Comparison of ENCODE assay signal across 19 cellular contexts in the genomic region with DNA sequence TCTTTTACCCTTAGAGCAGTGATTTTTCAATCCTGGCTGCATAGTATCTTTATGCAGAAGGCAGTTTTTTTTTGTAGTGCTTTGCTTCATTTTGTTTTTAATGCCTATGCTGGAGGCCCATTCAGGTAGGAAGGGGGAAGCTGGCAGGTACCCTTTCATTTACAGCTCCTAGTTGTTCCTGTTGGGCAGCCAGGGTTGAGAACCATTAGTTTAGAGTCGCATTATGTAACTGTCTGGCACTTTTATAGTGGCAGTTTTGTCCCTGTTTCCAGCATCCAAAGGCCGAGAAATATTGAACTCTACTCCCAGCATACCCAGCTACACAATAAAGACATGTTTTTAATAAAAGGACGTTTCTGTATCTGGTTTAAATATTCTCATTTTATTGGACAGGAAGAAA.
DNase-seq lines count a peak whose midpoint lies in the region; ATAC-seq and TF ChIP-seq lines count a peak whose summit lies in the region.
"Had no signal": no experiment of that assay in that cellular context is flagged by ENCODE, and none has a peak within 500 bp of the region (broad histone marks: within the 10 kb centered on the region; RNA-seq: fewer than 3 reads in every experiment).

No MANE protein-coding gene starts in this region.

- ATAC-seq in left lobe of liver (peak; percentile 74), WTC11 (no peak)
- ATAC-seq: A549 had no signal

- CTCF ChIA-PET in WTC11 (lab: Charles Lee): interaction anchor here (0.6 kb wide), 1 partner anchor 187 kb away, joined by 3 read pairs; no protein-coding TSS in a partner anchor

- H3K4me3 ChIP-seq in colonic mucosa: no peak overlapping the region
- H3K4me3 ChIP-seq: A549 had no signal

- DNase-seq in left lobe of liver (ENCODE audit: low spot score): no peak
- DNase-seq in pons (ENCODE audit: low spot score): peak; percentile 2
- DNase-seq in NK-92 treated with Interleukin-12 subunit alpha and Interleukin-12 subunit beta, amount 100 ng/mL, for 24 hours (lab: John Stamatoyannopoulos, UW): no peak
- no peak for DNase-seq in WTC11 (ENCODE audit: low spot score)
- DNase-seq in colonic mucosa: no peak
- no peak for DNase-seq in posterior vena cava (ENCODE audit: low spot score)
- DNase-seq: 8988T; ACHN; C1 segment of cervical spinal cord; Calu3; CD4-positive, alpha-beta memory T cell; COR-L47; DMS53; DMS79 treated with DMSO at 0.1 percent for 48 hours; GF-D8; H7; HCEC 1CT had no signal

- intact Hi-C loops in colonic mucosa (cut with DNase I) (no loop called here), posterior vena cava (cut with DNase I) (loop anchor here in 1 of 2 donors (5.0 kb wide), 1 partner anchor 44 kb away; no protein-coding TSS in a partner anchor)

- no peaks in the 10 kb centered on the region for H3K4me1 Mint-ChIP-seq in WTC11
- H3K4me1 Mint-ChIP-seq: CD4-positive, alpha-beta memory T cell had no signal

- H3K36me3 ChIP-seq in colonic mucosa: no peaks in the 10 kb centered on the region

- H3K9ac ChIP-seq in colonic mucosa (ENCODE audit: low read depth in 2 of 2, low read length in 2 of 2): no peak overlapping the region

- H3K27me3 Mint-ChIP-seq in WTC11 (ENCODE audit: low read depth): peaks cover 2% of the 10 kb centered on the region; the same call in 1 of the 2 replicates

- H3K36me3 Mint-ChIP-seq in WTC11: no peaks in the 10 kb centered on the region; the same call in 1 of the 2 replicates

- no peaks in the 10 kb centered on the region for H3K4me1 ChIP-seq in colonic mucosa
- H3K4me1 ChIP-seq: A549 had no signal

- POLR2A ChIA-PET in WTC11 (lab: Charles Lee): no interaction called here

- TF ChIP-seq CTCF in WTC11 (IDR thresholded peaks at IDR 0.05): no peak
- no peak for TF ChIP-seq CTCF in colonic mucosa (IDR thresholded peaks at IDR 0.05)

- H3K27me3 ChIP-seq in colonic mucosa: no peaks in the 10 kb centered on the region

- no peak overlapping the region for H3K4me3 Mint-ChIP-seq in WTC11
- H3K4me3 Mint-ChIP-seq: CD4-positive, alpha-beta memory T cell had no signal

- peak overlapping the region; percentile 77 for H3K27ac ChIP-seq in cingulate gyrus (ENCODE audit: low read depth, low read length)
- no peak overlapping the region for H3K27ac ChIP-seq in colonic mucosa
- H3K27ac ChIP-seq: A549 had no signal

- H3K9me3 ChIP-seq in colonic mucosa: no peaks in the 10 kb centered on the region

- H3K27ac Mint-ChIP-seq in WTC11: no peak overlapping the region
- H3K27ac Mint-ChIP-seq: CD4-positive, alpha-beta memory T cell had no signal

- H3K9me3 Mint-ChIP-seq in WTC11: peaks cover 43% of the 10 kb centered on the region

TF ChIP-seq in WTC11, 78 proteins besides CTCF, POLR2A, EP300 and RAD21 (continues in another document):
- TF ChIP-seq, protein P1, sequence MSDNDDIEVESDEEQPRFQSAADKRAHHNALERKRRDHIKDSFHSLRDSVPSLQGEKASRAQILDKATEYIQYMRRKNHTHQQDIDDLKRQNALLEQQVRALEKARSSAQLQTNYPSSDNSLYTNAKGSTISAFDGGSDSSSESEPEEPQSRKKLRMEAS (CRISPR knock-in tag; IDR thresholded peaks at IDR 0.05): no peak
- TF ChIP-seq NFE2L1 (CRISPR knock-in tag; IDR thresholded peaks at IDR 0.05): no peak
- no peak for TF ChIP-seq OVOL2 (CRISPR knock-in tag; IDR thresholded peaks at IDR 0.05; ENCODE audit: borderline replicate concordance)
- no peak for TF ChIP-seq FOXP1 (CRISPR knock-in tag; IDR thresholded peaks at IDR 0.05; ENCODE audit: borderline replicate concordance)
- TF ChIP-seq, protein P2, sequence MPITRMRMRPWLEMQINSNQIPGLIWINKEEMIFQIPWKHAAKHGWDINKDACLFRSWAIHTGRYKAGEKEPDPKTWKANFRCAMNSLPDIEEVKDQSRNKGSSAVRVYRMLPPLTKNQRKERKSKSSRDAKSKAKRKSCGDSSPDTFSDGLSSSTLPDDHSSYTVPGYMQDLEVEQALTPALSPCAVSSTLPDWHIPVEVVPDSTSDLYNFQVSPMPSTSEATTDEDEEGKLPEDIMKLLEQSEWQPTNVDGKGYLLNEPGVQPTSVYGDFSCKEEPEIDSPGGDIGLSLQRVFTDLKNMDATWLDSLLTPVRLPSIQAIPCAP (CRISPR knock-in tag; IDR thresholded peaks at IDR 0.05): no peak
- no peak for TF ChIP-seq ETV6 (CRISPR knock-in tag; IDR thresholded peaks at IDR 0.05)
- TF ChIP-seq, protein P3, sequence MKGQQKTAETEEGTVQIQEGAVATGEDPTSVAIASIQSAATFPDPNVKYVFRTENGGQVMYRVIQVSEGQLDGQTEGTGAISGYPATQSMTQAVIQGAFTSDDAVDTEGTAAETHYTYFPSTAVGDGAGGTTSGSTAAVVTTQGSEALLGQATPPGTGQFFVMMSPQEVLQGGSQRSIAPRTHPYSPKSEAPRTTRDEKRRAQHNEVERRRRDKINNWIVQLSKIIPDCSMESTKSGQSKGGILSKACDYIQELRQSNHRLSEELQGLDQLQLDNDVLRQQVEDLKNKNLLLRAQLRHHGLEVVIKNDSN (CRISPR knock-in tag; IDR thresholded peaks at IDR 0.05): no peak
- no peak for TF ChIP-seq GABPB1 (CRISPR knock-in tag; IDR thresholded peaks at IDR 0.05)
- TF ChIP-seq IRF2 (CRISPR knock-in tag; IDR thresholded peaks at IDR 0.05; ENCODE audit: borderline replicate concordance, low read depth): no peak
- no peak for TF ChIP-seq JUN (CRISPR knock-in tag; IDR thresholded peaks at IDR 0.05)
- TF ChIP-seq ZNF138 (CRISPR knock-in tag; conservative IDR thresholded peaks at IDR 0.05): no peak
- TF ChIP-seq, protein P4, sequence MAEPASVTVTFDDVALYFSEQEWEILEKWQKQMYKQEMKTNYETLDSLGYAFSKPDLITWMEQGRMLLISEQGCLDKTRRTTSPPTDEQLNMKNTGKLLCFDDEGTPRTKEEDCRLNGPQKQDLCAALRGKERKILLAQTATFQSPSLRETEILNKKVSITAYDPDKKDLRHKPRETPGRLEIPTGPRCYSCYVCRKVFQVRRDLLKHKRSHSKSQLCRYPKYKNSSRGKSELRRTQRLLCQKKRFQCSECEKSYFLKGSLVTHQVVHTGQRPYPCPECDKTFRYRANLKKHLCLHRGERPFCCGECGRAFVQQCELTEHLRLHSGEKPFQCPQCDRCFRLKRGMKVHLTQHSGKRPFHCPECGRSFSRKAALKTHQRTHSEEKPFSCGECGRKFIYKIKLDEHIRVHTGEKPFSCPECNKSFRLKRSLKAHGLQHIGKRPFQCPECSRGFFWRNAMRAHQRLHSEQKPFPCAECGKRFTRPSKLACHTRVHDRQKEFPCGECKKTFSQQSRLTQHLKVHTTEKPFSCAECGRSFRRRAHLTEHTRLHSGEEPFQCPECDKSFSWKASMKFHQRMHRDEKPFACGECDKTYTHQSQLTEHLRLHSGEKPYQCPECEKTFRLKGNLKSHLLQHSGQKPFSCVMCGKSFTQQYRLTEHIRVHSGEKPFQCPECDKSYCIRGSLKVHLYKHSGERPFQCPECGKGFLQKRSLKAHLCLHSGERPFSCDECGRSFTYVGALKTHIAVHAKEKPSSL (CRISPR knock-in tag; conservative IDR thresholded peaks at IDR 0.05): no peak
- no peak for TF ChIP-seq SMAD4 (CRISPR knock-in tag; IDR thresholded peaks at IDR 0.05)
- TF ChIP-seq, protein P5, sequence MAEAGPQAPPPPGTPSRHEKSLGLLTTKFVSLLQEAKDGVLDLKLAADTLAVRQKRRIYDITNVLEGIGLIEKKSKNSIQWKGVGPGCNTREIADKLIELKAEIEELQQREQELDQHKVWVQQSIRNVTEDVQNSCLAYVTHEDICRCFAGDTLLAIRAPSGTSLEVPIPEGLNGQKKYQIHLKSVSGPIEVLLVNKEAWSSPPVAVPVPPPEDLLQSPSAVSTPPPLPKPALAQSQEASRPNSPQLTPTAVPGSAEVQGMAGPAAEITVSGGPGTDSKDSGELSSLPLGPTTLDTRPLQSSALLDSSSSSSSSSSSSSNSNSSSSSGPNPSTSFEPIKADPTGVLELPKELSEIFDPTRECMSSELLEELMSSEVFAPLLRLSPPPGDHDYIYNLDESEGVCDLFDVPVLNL (CRISPR knock-in tag; IDR thresholded peaks at IDR 0.05; ENCODE audit: borderline replicate concordance, low read depth): no peak
- TF ChIP-seq, protein P6, sequence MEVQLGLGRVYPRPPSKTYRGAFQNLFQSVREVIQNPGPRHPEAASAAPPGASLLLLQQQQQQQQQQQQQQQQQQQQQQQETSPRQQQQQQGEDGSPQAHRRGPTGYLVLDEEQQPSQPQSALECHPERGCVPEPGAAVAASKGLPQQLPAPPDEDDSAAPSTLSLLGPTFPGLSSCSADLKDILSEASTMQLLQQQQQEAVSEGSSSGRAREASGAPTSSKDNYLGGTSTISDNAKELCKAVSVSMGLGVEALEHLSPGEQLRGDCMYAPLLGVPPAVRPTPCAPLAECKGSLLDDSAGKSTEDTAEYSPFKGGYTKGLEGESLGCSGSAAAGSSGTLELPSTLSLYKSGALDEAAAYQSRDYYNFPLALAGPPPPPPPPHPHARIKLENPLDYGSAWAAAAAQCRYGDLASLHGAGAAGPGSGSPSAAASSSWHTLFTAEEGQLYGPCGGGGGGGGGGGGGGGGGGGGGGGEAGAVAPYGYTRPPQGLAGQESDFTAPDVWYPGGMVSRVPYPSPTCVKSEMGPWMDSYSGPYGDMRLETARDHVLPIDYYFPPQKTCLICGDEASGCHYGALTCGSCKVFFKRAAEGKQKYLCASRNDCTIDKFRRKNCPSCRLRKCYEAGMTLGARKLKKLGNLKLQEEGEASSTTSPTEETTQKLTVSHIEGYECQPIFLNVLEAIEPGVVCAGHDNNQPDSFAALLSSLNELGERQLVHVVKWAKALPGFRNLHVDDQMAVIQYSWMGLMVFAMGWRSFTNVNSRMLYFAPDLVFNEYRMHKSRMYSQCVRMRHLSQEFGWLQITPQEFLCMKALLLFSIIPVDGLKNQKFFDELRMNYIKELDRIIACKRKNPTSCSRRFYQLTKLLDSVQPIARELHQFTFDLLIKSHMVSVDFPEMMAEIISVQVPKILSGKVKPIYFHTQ (CRISPR knock-in tag; IDR thresholded peaks at IDR 0.05): no peak
